In the genomic region with DNA sequence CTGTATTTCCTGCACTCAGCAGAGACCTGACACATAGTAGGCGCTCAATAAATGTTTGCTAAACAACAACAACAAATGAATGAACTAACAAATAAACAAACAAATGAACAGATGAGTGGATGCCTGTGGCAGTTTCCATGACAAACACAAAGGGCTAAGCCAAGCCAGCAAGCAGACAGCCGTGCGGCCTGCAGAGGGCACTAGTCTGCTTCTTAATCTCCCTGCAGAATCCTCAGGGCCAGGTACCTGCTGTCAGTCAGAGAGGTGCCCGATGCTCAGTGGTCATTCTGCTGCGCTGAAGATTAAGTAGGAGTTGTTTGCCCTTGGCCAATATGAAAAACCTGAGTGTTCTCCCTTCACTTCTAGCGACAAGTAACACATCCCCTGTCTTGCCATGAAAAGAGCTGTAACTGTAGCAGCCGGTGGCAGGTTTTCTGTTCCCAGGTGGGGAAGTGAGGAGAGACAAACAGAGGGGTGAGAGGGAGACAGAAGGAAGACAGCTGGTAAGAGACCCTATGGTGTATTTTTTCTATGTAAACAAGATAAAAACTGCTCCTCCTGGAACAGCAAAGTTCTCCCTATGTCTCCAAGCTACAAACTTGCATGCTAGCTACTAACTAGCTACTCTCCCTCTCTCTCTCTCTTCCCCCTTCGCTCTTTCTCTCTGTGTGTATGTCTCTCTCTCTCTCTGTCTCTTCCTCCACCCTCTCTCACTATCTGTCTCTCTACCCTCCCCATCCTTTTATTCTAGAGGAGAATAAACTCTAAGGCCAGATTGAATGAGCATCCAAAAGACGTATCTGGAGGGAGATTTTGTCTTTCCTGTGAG, we compare ENCODE assay signal across 9 cellular contexts. TPM values are rescaled to one million over a fixed set of nuclear protein-coding genes. Genes with fewer than 3 reads are reported as not detected.
DNase-seq lines count a peak whose midpoint lies in the region; ATAC-seq and TF ChIP-seq lines count a peak whose summit lies in the region.
"Had no signal": no experiment of that assay in that cellular context is flagged by ENCODE, and none has a peak within 500 bp of the region (broad histone marks: within the 10 kb centered on the region; RNA-seq: fewer than 3 reads in every experiment).

A gene (plus strand): TSS at position 779 of the 829 bp plus-strand sequence. CDS start 112 bp downstream, outside the sequence.

- WGBS in neuronal stem cell (ENCODE audit: extremely low coverage in 2 of 2, insufficient read length in 2 of 2, insufficient replicate concordance in 1 of 2), 2 donors, result no CpG with 5 or more reads among the region's 9 CpGs

- peak within 1 kb of the TSS; percentile 5 for H3K18ac ChIP-seq in neuronal stem cell (ENCODE audit: low read length)

- H4K8ac ChIP-seq in neuronal stem cell (ENCODE audit: low read depth, low read length), result no peak within 1 kb of the TSS

- no peak within 1 kb of the TSS for H3K14ac ChIP-seq in neuronal stem cell (ENCODE audit: low read length)

- H2AFZ ChIP-seq in neuronal stem cell (ENCODE audit: low read length), result no peak within 1 kb of the TSS

- no peak within 1 kb of the TSS for H3K4me3 ChIP-seq in epithelial cell of esophagus (ENCODE audit: low read length)
- peak within 1 kb of the TSS in 1 of 2 donors; percentile 1 for H3K4me3 ChIP-seq in neuronal stem cell (ENCODE audit: low read length in 2 of 2)

- ATAC-seq in HG02623 (IDR thresholded peaks at IDR 0.05; ENCODE audit: unreplicated experiment) (peak; percentile 71), HG02588 (IDR thresholded peaks at IDR 0.05; ENCODE audit: unreplicated experiment) (no peak)

- peak; percentile 92 for TF ChIP-seq CTCF in epithelial cell of esophagus (IDR thresholded peaks at IDR 0.05; ENCODE audit: insufficient read depth, low read depth, low read length, missing control alignments)

- H3K36me3 ChIP-seq in neuronal stem cell (replicated peaks in 1 of 2; ENCODE audit: control insufficient read depth in 2 of 2, insufficient read depth in 2 of 2, low read length in 2 of 2), result no peaks in the 10 kb centered on the region

- H3K79me1 ChIP-seq in neuronal stem cell (ENCODE audit: low read depth, low read length), result no peaks in the 10 kb centered on the region

- no peak within 1 kb of the TSS for H3K27ac ChIP-seq in neuronal stem cell (replicated peaks; ENCODE audit: low read length)

- H2BK5ac ChIP-seq in neuronal stem cell (ENCODE audit: low read length), result no peak within 1 kb of the TSS

- H2AK5ac ChIP-seq in neuronal stem cell (ENCODE audit: low read depth, low read length), result no peak within 1 kb of the TSS

- no peak within 1 kb of the TSS for H2BK15ac ChIP-seq in neuronal stem cell (ENCODE audit: low read length)

- H3K9ac ChIP-seq in neuronal stem cell (ENCODE audit: low read depth, low read length, poor library complexity), result no peak within 1 kb of the TSS

- DNase-seq in NCI-H2107 treated with DMSO at 0.1 percent for 48 hours (lab: John Stamatoyannopoulos, UW; ENCODE audit: unreplicated experiment) (peak; percentile 10), NCI-H2107 (lab: John Stamatoyannopoulos, UW) (no peak), NCI-H2196 treated with DMSO at 0.1 percent for 48 hours (lab: John Stamatoyannopoulos, UW; ENCODE audit: unreplicated experiment) (peak; percentile 31), epithelial cell of esophagus (ENCODE audit: low read depth) (peak; percentile 71), neuronal stem cell (ENCODE audit: low spot score) (peak; percentile 38)
- DNase-seq in activated CD4-positive, alpha-beta T cell treated with anti-CD3 and anti-CD28 coated beads, Interleukin-2, amount 50 U/mL, for 4 hours, result peak; percentile 11 to 26

- H4K91ac ChIP-seq in neuronal stem cell (ENCODE audit: low read depth, low read length, poor library complexity), result no peak within 1 kb of the TSS

- no peaks in the 10 kb centered on the region for H3K4me1 ChIP-seq in neuronal stem cell (ENCODE audit: control insufficient read depth in 2 of 2, insufficient read depth in 1 of 2, low read depth in 1 of 2, low read length in 2 of 2)

- H3K27me3 ChIP-seq in neuronal stem cell (ENCODE audit: control insufficient read depth in 3 of 3, insufficient read depth in 3 of 3, low read depth in 1 of 3, low read length in 3 of 3), result no peaks in the 10 kb centered on the region

- peaks cover 0 to 7% of the 10 kb centered on the region in 2 donors for H3K9me3 ChIP-seq in neuronal stem cell (replicated peaks in 1 of 2; ENCODE audit: control insufficient read depth in 2 of 2, insufficient read depth in 1 of 2, low read depth in 1 of 2, low read length in 2 of 2)

- H2BK12ac ChIP-seq in neuronal stem cell (ENCODE audit: low read length), result no peak within 1 kb of the TSS

- H3K23ac ChIP-seq in neuronal stem cell (ENCODE audit: low read depth, low read length, poor library complexity), result peak within 1 kb of the TSS; percentile 66

- H3K4ac ChIP-seq in neuronal stem cell (ENCODE audit: low read length), result no peak within 1 kb of the TSS

- H3K4me2 ChIP-seq in neuronal stem cell (ENCODE audit: insufficient read depth, low read length, poor library complexity, severe bottlenecking), result no peak within 1 kb of the TSS

- no peak within 1 kb of the TSS for H2BK120ac ChIP-seq in neuronal stem cell (ENCODE audit: low read depth, low read length)

RNA-seq across cellular contexts. Expression of the gene that starts here (rescaled TPM):
- polyA plus RNA-seq in neuronal stem cell (2013, experiment 1 of 2), result not detected
- not detected for polyA plus RNA-seq in neuronal stem cell (2013, experiment 2 of 2)
- polyA plus RNA-seq: adipose tissue had no signal
